Comparison of ENCODE assay signal across 1 cellular context in genomic region chr19:43754562-43755255, GRCh38.
TF ChIP-seq lines count a peak whose summit lies in the region.

SMG9 (minus strand) TSS chr19:43754962; CDS start chr19:43750741, 4,221 bp downstream.

TF ChIP-seq in HepG2, 621 proteins besides CTCF, POLR2A, EP300 and RAD21 (continued from another document):
- TF ChIP-seq, protein P1, sequence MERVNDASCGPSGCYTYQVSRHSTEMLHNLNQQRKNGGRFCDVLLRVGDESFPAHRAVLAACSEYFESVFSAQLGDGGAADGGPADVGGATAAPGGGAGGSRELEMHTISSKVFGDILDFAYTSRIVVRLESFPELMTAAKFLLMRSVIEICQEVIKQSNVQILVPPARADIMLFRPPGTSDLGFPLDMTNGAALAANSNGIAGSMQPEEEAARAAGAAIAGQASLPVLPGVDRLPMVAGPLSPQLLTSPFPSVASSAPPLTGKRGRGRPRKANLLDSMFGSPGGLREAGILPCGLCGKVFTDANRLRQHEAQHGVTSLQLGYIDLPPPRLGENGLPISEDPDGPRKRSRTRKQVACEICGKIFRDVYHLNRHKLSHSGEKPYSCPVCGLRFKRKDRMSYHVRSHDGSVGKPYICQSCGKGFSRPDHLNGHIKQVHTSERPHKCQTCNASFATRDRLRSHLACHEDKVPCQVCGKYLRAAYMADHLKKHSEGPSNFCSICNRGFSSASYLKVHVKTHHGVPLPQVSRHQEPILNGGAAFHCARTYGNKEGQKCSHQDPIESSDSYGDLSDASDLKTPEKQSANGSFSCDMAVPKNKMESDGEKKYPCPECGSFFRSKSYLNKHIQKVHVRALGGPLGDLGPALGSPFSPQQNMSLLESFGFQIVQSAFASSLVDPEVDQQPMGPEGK (CRISPR knock-in tag; IDR thresholded peaks at IDR 0.05) = peak; percentile 81
- TF ChIP-seq ETV6 (CRISPR knock-in tag; conservative IDR thresholded peaks at IDR 0.05) (0 out of 2 replicates have a peak, but pooled peaks have one; percentile 71), ZMAT5 (CRISPR knock-in tag; IDR thresholded peaks at IDR 0.05; ENCODE audit: borderline replicate concordance, low read depth) (no peak), NFIB (CRISPR knock-in tag; IDR thresholded peaks at IDR 0.05; ENCODE audit: borderline replicate concordance) (no peak), MZF1 (CRISPR knock-in tag; IDR thresholded peaks at IDR 0.05; ENCODE audit: borderline replicate concordance) (no peak), ZNF343 (CRISPR knock-in tag; IDR thresholded peaks at IDR 0.05) (no peak), RARA (CRISPR knock-in tag; IDR thresholded peaks at IDR 0.05) (peak; percentile 8; the same call in 1 of the 2 replicates), ZNF335 (CRISPR knock-in tag; IDR thresholded peaks at IDR 0.05) (peak; percentile 48; the same call in 1 of the 2 replicates), MTERF4 (CRISPR knock-in tag; IDR thresholded peaks at IDR 0.05) (no peak), ZBTB7A (CRISPR knock-in tag; IDR thresholded peaks at IDR 0.05) (no peak; the same call in 1 of the 2 replicates), POLR2G (IDR thresholded peaks at IDR 0.05; ENCODE audit: low read depth, low read length) (peak; percentile 93), ZNF33A (CRISPR knock-in tag; IDR thresholded peaks at IDR 0.05; ENCODE audit: borderline replicate concordance) (no peak), TFAP4 (IDR thresholded peaks at IDR 0.05; ENCODE audit: borderline replicate concordance, low read depth) (no peak; the same call in 1 of the 2 replicates), KLF13 (CRISPR knock-in tag; IDR thresholded peaks at IDR 0.05) (no peak), CEBPB (IDR thresholded peaks at IDR 0.05; ENCODE audit: borderline replicate concordance, low read depth, low read length) (no peak), HCFC1 (IDR thresholded peaks at IDR 0.05; ENCODE audit: low read depth, low read length) (peak; percentile 31; the same call in 1 of the 2 replicates), ZNF350 (CRISPR knock-in tag; IDR thresholded peaks at IDR 0.05; ENCODE audit: borderline replicate concordance, low read depth) (peak; percentile 84; the same call in 1 of the 2 replicates), ZSCAN9 (CRISPR knock-in tag; IDR thresholded peaks at IDR 0.05; ENCODE audit: borderline replicate concordance) (peak; percentile 50; the same call in 1 of the 2 replicates), ZNF891 (CRISPR knock-in tag; IDR thresholded peaks at IDR 0.05) (peak; percentile 47; the same call in 1 of the 2 replicates), ZNF460 (CRISPR knock-in tag; IDR thresholded peaks at IDR 0.05; ENCODE audit: borderline replicate concordance) (no peak), ZNF839 (CRISPR knock-in tag; IDR thresholded peaks at IDR 0.05; ENCODE audit: borderline replicate concordance) (no peak), CERS6 (CRISPR knock-in tag; IDR thresholded peaks at IDR 0.05) (no peak), SAFB2 (CRISPR knock-in tag; IDR thresholded peaks at IDR 0.05; ENCODE audit: borderline replicate concordance, low read depth) (0 out of 2 replicates have a peak, but pooled peaks have one; percentile 20), ZUFSP (CRISPR knock-in tag; IDR thresholded peaks at IDR 0.05; ENCODE audit: borderline replicate concordance) (no peak)
- TF ChIP-seq, protein P2, sequence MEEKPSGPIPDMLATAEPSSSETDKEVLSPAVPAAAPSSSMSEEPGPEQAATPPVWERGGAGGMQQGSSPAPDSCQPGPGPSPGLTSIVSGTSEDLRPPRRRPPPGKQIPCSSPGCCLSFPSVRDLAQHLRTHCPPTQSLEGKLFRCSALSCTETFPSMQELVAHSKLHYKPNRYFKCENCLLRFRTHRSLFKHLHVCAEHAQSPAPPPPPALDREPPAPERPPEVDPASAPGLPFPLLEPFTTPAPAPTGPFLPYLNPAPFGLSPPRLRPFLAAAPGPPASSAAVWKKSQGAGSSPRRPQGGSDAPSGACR (CRISPR knock-in tag; IDR thresholded peaks at IDR 0.05) = peak; percentile 73; the same call in 1 of the 2 replicates
- TF ChIP-seq, protein P3, sequence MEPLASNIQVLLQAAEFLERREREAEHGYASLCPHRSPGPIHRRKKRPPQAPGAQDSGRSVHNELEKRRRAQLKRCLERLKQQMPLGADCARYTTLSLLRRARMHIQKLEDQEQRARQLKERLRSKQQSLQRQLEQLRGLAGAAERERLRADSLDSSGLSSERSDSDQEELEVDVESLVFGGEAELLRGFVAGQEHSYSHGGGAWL (CRISPR knock-in tag; IDR thresholded peaks at IDR 0.05) = 0 out of 2 replicates have a peak, but pooled peaks have one; percentile 60
- TF ChIP-seq, protein P4, sequence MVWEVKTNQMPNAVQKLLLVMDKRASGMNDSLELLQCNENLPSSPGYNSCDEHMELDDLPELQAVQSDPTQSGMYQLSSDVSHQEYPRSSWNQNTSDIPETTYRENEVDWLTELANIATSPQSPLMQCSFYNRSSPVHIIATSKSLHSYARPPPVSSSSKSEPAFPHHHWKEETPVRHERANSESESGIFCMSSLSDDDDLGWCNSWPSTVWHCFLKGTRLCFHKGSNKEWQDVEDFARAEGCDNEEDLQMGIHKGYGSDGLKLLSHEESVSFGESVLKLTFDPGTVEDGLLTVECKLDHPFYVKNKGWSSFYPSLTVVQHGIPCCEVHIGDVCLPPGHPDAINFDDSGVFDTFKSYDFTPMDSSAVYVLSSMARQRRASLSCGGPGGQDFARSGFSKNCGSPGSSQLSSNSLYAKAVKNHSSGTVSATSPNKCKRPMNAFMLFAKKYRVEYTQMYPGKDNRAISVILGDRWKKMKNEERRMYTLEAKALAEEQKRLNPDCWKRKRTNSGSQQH (CRISPR knock-in tag; IDR thresholded peaks at IDR 0.05; ENCODE audit: low read depth) = 0 out of 2 replicates have a peak, but pooled peaks have one; percentile 27
TF ChIP-seq in HepG2: peak in this region for 210.
